1 cellular context compared by ENCODE assay signal in the genomic region with DNA sequence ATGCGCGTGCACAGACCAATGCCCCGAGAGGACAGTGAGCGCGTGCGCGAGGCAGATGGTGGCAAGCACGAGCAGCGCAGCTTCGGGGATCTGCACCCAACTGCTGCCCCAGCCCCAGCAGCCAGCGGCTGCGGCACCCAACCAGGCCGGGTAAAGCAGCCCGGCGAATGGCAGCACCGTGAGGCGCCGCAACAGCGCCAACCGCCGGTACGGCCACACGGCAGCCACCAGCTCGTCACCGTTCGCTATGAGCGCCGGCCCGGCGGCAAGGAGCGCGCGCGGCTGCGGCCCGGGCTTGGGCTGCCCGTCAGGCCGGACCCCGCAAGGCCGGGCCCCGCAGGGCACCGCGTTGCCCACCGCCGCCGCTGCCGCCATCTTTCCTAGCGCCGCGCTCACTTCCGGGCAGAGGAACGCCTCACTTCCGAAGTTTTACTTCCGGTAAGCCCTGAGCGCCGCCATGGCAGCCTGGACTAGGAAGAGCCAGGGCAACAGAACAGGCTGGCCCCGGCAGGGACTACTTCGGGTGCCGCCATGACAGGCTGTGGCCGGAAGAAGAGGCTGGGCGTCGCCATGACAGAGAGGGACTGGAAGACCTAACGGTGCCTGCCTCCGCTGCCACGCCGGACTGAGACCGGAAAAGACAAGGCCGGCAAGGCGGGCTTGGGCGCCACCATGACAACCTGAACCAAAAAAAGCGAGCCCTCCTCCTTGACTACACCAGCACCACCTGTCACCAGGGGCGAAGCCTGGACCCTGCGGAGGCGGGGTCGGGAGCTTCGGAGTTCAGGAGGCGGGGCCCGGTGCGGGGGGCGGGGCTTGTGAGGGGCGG.
TF ChIP-seq lines count a peak whose summit lies in the region.

A gene (minus strand): TSS at position 385 of the 829 bp plus-strand sequence. CDS start 10 bp downstream, at position 375.

TF ChIP-seq in HEK293, 187 proteins besides CTCF, POLR2A, EP300 and RAD21 (continued from another document):
- TF ChIP-seq, protein P1, sequence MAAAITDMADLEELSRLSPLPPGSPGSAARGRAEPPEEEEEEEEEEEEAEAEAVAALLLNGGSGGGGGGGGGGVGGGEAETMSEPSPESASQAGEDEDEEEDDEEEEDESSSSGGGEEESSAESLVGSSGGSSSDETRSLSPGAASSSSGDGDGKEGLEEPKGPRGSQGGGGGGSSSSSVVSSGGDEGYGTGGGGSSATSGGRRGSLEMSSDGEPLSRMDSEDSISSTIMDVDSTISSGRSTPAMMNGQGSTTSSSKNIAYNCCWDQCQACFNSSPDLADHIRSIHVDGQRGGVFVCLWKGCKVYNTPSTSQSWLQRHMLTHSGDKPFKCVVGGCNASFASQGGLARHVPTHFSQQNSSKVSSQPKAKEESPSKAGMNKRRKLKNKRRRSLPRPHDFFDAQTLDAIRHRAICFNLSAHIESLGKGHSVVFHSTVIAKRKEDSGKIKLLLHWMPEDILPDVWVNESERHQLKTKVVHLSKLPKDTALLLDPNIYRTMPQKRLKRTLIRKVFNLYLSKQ (tag by site-specific recombination; IDR thresholded peaks at IDR 0.05; ENCODE audit: borderline replicate concordance), result no peak
- TF ChIP-seq, protein P2, sequence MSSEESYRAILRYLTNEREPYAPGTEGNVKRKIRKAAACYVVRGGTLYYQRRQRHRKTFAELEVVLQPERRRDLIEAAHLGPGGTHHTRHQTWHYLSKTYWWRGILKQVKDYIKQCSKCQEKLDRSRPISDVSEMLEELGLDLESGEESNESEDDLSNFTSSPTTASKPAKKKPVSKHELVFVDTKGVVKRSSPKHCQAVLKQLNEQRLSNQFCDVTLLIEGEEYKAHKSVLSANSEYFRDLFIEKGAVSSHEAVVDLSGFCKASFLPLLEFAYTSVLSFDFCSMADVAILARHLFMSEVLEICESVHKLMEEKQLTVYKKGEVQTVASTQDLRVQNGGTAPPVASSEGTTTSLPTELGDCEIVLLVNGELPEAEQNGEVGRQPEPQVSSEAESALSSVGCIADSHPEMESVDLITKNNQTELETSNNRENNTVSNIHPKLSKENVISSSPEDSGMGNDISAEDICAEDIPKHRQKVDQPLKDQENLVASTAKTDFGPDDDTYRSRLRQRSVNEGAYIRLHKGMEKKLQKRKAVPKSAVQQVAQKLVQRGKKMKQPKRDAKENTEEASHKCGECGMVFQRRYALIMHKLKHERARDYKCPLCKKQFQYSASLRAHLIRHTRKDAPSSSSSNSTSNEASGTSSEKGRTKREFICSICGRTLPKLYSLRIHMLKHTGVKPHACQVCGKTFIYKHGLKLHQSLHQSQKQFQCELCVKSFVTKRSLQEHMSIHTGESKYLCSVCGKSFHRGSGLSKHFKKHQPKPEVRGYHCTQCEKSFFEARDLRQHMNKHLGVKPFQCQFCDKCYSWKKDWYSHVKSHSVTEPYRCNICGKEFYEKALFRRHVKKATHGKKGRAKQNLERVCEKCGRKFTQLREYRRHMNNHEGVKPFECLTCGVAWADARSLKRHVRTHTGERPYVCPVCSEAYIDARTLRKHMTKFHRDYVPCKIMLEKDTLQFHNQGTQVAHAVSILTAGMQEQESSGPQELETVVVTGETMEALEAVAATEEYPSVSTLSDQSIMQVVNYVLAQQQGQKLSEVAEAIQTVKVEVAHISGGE (tag by site-specific recombination; conservative IDR thresholded peaks at IDR 0.05; ENCODE audit: low read depth), result peak; percentile 94
- TF ChIP-seq ZNF843 (tag by site-specific recombination; IDR thresholded peaks at IDR 0.05), result no peak
- TF ChIP-seq SP2 (tag by site-specific recombination; IDR thresholded peaks at IDR 0.05), result peak; percentile 82
- peak; percentile 98 for TF ChIP-seq ZNF335 (tag by site-specific recombination; conservative IDR thresholded peaks at IDR 0.05)
- TF ChIP-seq, protein P3, sequence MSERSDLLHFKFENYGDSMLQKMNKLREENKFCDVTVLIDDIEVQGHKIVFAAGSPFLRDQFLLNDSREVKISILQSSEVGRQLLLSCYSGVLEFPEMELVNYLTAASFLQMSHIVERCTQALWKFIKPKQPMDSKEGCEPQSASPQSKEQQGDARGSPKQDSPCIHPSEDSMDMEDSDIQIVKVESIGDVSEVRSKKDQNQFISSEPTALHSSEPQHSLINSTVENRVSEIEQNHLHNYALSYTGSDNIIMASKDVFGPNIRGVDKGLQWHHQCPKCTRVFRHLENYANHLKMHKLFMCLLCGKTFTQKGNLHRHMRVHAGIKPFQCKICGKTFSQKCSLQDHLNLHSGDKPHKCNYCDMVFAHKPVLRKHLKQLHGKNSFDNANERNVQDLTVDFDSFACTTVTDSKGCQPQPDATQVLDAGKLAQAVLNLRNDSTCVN (tag by site-specific recombination; optimal IDR thresholded peaks at IDR 0.05), result peak; percentile 95
- TF ChIP-seq ZNF473 (tag by site-specific recombination; IDR thresholded peaks at IDR 0.05), result no peak
- TF ChIP-seq, protein P4, sequence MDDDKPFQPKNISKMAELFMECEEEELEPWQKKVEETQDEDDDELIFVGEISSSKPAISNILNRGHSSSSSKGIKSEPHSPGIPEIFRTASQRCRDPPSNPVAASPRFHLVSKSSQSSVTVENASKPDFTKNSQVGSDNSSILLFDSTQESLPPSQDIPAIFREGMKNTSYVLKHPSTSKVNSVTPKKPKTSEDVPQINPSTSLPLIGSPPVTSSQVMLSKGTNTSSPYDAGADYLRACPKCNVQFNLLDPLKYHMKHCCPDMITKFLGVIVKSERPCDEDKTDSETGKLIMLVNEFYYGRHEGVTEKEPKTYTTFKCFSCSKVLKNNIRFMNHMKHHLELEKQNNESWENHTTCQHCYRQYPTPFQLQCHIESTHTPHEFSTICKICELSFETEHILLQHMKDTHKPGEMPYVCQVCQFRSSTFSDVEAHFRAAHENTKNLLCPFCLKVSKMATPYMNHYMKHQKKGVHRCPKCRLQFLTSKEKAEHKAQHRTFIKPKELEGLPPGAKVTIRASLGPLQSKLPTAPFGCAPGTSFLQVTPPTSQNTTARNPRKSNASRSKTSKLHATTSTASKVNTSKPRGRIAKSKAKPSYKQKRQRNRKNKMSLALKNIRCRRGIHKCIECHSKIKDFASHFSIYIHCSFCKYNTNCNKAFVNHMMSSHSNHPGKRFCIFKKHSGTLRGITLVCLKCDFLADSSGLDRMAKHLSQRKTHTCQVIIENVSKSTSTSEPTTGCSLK (tag by site-specific recombination; IDR thresholded peaks at IDR 0.05), result no peak
- TF ChIP-seq, protein P5, sequence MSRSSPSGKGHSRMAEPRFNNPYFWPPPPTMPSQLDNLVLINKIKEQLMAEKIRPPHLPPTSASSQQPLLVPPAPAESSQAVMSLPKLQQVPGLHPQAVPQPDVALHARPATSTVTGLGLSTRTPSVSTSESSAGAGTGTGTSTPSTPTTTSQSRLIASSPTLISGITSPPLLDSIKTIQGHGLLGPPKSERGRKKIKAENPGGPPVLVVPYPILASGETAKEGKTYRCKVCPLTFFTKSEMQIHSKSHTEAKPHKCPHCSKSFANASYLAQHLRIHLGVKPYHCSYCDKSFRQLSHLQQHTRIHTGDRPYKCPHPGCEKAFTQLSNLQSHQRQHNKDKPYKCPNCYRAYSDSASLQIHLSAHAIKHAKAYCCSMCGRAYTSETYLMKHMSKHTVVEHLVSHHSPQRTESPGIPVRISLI (tag by site-specific recombination; IDR thresholded peaks at IDR 0.05), result peak; percentile 34; the same call in 1 of the 2 replicates
- peak; percentile 85 for TF ChIP-seq OVOL3 (tag by site-specific recombination; IDR thresholded peaks at IDR 0.05)
- TF ChIP-seq ZNF571 (tag by site-specific recombination; IDR thresholded peaks at IDR 0.05), result no peak
- no peak for TF ChIP-seq ZEB2 (tag by site-specific recombination; IDR thresholded peaks at IDR 0.05)
- TF ChIP-seq ZNF521 (tag by site-specific recombination; IDR thresholded peaks at IDR 0.05), result no peak
- TF ChIP-seq ZNF530 (tag by site-specific recombination; IDR thresholded peaks at IDR 0.05; ENCODE audit: low read depth), result no peak
- peak; percentile 86 for TF ChIP-seq TCF7L2 (IDR thresholded peaks at IDR 0.05; ENCODE audit: borderline replicate concordance, low read depth, low read length)
- TF ChIP-seq, protein P6, sequence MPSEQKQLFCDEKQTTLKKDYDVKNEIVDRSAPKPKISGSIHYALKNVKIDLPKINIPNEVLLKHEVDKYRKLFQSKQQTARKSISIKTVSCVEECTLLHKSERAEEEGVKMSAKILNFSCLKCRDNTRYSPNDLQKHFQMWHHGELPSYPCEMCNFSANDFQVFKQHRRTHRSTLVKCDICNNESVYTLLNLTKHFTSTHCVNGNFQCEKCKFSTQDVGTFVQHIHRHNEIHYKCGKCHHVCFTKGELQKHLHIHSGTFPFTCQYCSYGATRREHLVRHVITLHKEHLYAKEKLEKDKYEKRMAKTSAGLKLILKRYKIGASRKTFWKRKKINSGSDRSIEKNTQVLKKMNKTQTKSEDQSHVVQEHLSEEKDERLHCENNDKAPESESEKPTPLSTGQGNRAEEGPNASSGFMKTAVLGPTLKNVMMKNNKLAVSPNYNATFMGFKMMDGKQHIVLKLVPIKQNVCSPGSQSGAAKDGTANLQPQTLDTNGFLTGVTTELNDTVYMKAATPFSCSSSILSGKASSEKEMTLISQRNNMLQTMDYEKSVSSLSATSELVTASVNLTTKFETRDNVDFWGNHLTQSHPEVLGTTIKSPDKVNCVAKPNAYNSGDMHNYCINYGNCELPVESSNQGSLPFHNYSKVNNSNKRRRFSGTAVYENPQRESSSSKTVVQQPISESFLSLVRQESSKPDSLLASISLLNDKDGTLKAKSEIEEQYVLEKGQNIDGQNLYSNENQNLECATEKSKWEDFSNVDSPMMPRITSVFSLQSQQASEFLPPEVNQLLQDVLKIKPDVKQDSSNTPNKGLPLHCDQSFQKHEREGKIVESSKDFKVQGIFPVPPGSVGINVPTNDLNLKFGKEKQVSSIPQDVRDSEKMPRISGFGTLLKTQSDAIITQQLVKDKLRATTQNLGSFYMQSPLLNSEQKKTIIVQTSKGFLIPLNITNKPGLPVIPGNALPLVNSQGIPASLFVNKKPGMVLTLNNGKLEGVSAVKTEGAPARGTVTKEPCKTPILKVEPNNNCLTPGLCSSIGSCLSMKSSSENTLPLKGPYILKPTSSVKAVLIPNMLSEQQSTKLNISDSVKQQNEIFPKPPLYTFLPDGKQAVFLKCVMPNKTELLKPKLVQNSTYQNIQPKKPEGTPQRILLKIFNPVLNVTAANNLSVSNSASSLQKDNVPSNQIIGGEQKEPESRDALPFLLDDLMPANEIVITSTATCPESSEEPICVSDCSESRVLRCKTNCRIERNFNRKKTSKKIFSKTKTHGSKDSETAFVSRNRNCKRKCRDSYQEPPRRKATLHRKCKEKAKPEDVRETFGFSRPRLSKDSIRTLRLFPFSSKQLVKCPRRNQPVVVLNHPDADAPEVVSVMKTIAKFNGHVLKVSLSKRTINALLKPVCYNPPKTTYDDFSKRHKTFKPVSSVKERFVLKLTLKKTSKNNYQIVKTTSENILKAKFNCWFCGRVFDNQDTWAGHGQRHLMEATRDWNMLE (tag by site-specific recombination; conservative IDR thresholded peaks at IDR 0.05; ENCODE audit: low read depth), result peak; percentile 65
- TF ChIP-seq ZXDB (tag by site-specific recombination; IDR thresholded peaks at IDR 0.05), result 0 out of 2 replicates have a peak, but pooled peaks have one; percentile 36
- peak; percentile 100 for TF ChIP-seq YY2 (tag by site-specific recombination; IDR thresholded peaks at IDR 0.05)
- TF ChIP-seq ZNF621 (tag by site-specific recombination; IDR thresholded peaks at IDR 0.05), result no peak
- TF ChIP-seq ZNF76 (tag by site-specific recombination; IDR thresholded peaks at IDR 0.05; ENCODE audit: borderline replicate concordance, low read depth), result no peak; the same call in 1 of the 2 replicates
- TF ChIP-seq MYNN (tag by site-specific recombination; IDR thresholded peaks at IDR 0.05; ENCODE audit: borderline replicate concordance), result no peak
TF ChIP-seq in HEK293: peak in this region for 17.
